In the genomic region with DNA sequence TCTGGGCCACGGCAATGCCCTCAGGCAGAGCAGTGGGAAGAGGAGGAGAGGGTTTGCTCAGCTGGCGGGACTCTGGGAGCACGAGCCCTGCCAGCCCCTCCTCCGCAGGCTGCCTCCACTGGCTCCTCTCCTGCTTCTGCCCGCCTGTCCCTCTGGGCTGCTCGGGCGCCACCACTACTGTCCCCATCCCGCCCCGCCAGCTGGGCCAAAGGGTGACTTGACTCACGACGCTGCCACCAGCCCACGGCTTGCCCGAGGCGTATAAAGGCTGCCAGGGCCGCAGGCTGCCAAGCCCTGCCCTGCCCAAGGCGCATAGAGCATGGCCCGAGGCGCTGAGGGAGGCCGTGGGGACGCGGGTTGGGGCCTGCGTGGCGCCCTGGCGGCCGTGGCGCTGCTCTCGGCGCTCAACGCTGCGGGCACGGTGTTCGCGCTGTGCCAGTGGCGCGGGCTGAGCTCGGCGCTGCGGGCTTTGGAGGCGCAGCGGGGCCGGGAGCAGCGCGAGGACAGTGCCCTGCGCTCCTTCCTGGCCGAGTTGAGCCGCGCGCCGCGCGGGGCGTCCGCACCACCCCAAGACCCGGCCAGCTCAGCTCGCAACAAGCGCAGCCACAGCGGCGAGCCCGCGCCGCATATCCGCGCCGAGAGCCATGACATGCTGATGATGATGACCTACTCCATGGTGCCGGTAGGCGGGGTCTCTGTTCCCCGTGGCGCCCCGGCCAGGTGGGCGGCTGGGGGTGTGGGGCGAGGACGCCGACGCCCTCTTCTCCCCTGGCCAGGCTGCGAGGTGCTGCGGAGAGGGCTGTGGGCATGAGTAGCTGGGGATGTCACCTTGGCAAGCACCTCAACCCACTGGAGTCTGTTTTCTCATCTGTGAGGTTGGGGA, we compare ENCODE assay signal across 8 cellular contexts. TPM values are rescaled to one million over a fixed set of nuclear protein-coding genes. Genes with fewer than 3 reads are reported as not detected.
A peak's percentile ranks its signal among the peaks of the same experiment; 100 is the strongest.
DNase-seq lines count a peak whose midpoint lies in the region; ATAC-seq lines count a peak whose summit lies in the region.

A gene (plus strand): TSS at position 290 of the 883 bp plus-strand sequence. CDS start 30 bp downstream, at position 320.

- ATAC-seq in left colon = peak; percentile 90
- no peak for ATAC-seq in GM18868 (IDR thresholded peaks at IDR 0.05; ENCODE audit: unreplicated experiment)

- DNase-seq in DMS53 (lab: John Stamatoyannopoulos, UW) (peak; percentile 69), DMS53 treated with DMSO at 0.1 percent for 48 hours (lab: John Stamatoyannopoulos, UW; ENCODE audit: unreplicated experiment) (no peak), caudate nucleus (lab: John Stamatoyannopoulos, UW) (peak in 58 of 61 donors; percentile 29 to 87 (median 75)), left colon (peak; percentile 35 to 45), NOMO-1 (lab: John Stamatoyannopoulos, UW; ENCODE audit: unreplicated experiment in 2 of 2) (no peak)
- no peak for DNase-seq in activated CD4-positive, alpha-beta T cell treated with anti-CD3 and anti-CD28 coated beads, Interleukin-2, amount 10 ng/mL, durations not matched to agents 7 days and 5 days

- H3K27me3 ChIP-seq in stomach smooth muscle (ENCODE audit: control insufficient read depth in 1 of 2, insufficient read depth in 2 of 2, low read length in 2 of 2) = no peaks in the 10 kb centered on the region

- intact Hi-C loops in left colon (cut with DNase I, micrococcal nuclease) = no loop called here

- no peaks in the 10 kb centered on the region for H3K4me1 Mint-ChIP-seq in activated CD4-positive, alpha-beta T cell treated with anti-CD3 and anti-CD28 coated beads, Interleukin-2, amount 10 ng/mL, durations not matched to agents 7 days and 5 days

- H3K27ac Mint-ChIP-seq in activated CD4-positive, alpha-beta T cell treated with anti-CD3 and anti-CD28 coated beads, Interleukin-2, amount 10 ng/mL, durations not matched to agents 7 days and 5 days = no peak within 1 kb of the TSS

- no peaks in the 10 kb centered on the region for H3K36me3 Mint-ChIP-seq in activated CD4-positive, alpha-beta T cell treated with anti-CD3 and anti-CD28 coated beads, Interleukin-2, amount 10 ng/mL, durations not matched to agents 7 days and 5 days (ENCODE audit: low read depth)

- H3K27me3 Mint-ChIP-seq in activated CD4-positive, alpha-beta T cell treated with anti-CD3 and anti-CD28 coated beads, Interleukin-2, amount 10 ng/mL, durations not matched to agents 7 days and 5 days = peaks cover 38% of the 10 kb centered on the region

- peak within 1 kb of the TSS; percentile 92 for H3K27ac ChIP-seq in caudate nucleus (ENCODE audit: low read depth, low read length)
- no peak within 1 kb of the TSS for H3K27ac ChIP-seq in stomach smooth muscle (ENCODE audit: low read length)

- CTCF ChIA-PET in activated CD4-positive, alpha-beta T cell treated with anti-CD3 and anti-CD28 coated beads, Interleukin-2, amount 10 ng/mL, durations not matched to agents 7 days and 5 days (lab: Charles Lee) = interaction anchor here (0.6 kb wide), 1 partner anchor 27 kb away, joined by 3 read pairs; no protein-coding TSS in a partner anchor

- H3K4me3 Mint-ChIP-seq in activated CD4-positive, alpha-beta T cell treated with anti-CD3 and anti-CD28 coated beads, Interleukin-2, amount 10 ng/mL, durations not matched to agents 7 days and 5 days = no peak within 1 kb of the TSS

- H3K36me3 ChIP-seq in stomach smooth muscle (ENCODE audit: control insufficient read depth in 2 of 2, insufficient read depth in 2 of 2, low read length in 2 of 2) = no peaks in the 10 kb centered on the region

- H3K4me3 ChIP-seq in stomach smooth muscle (ENCODE audit: low read length in 2 of 2) = peak within 1 kb of the TSS; percentile 69 to 76

- POLR2A ChIA-PET in activated CD4-positive, alpha-beta T cell treated with anti-CD3 and anti-CD28 coated beads, Interleukin-2, amount 10 ng/mL, durations not matched to agents 7 days and 5 days (lab: Charles Lee) = no interaction called here

- H3K9me3 Mint-ChIP-seq in activated CD4-positive, alpha-beta T cell treated with anti-CD3 and anti-CD28 coated beads, Interleukin-2, amount 10 ng/mL, durations not matched to agents 7 days and 5 days = no peaks in the 10 kb centered on the region

- peak within 1 kb of the TSS; percentile 55 for H3K9ac ChIP-seq in stomach smooth muscle (ENCODE audit: low read length in 2 of 2)

- no peaks in the 10 kb centered on the region for H3K9me3 ChIP-seq in stomach smooth muscle (ENCODE audit: control insufficient read depth in 2 of 2, low read length in 2 of 2)

- H3K4me1 ChIP-seq in stomach smooth muscle (ENCODE audit: control insufficient read depth, insufficient read depth, low read length) = peaks cover 31% of the 10 kb centered on the region

RNA-seq across cellular contexts. Expression of the gene that starts here (rescaled TPM):
- total RNA-seq in left colon = 10 to 100 TPM in 1 of 2 donors, 1 to 10 TPM in 1; 3.2 to 21.5 TPM
- not detected for total RNA-seq in activated CD4-positive, alpha-beta T cell treated with anti-CD3 and anti-CD28 coated beads, Interleukin-2, amount 10 ng/mL, durations not matched to agents 7 days and 5 days

Comparison
In these comparisons a context has a peak if more than half of its experiments do, and no peak if none do; other contexts are left out.
1. RNA of the gene that starts here (total RNA-seq): 3.2 to 21.5 TPM in left colon; not detected in activated CD4-positive, alpha-beta T cell treated with anti-CD3 and anti-CD28 coated beads, Interleukin-2, amount 10 ng/mL, durations not matched to agents 7 days and 5 days; every median in the first group is over 4 times any median in the second.
2. DNase-seq: peak in DMS53 (single experiment), caudate nucleus (58 of 61) and left colon (2 of 2); none in DMS53 treated with DMSO at 0.1 percent for 48 hours (single experiment), NOMO-1 (0 of 2) and activated CD4-positive, alpha-beta T cell treated with anti-CD3 and anti-CD28 coated beads, Interleukin-2, amount 10 ng/mL, durations not matched to agents 7 days and 5 days (single experiment).